Comparison of ENCODE assay signal across 9 cellular contexts in genomic region chr12:112208511-112208910, GRCh38.
"Had no signal": no experiment of that assay in that cellular context is flagged by ENCODE, and none has a peak within 500 bp of the region (broad histone marks: within the 10 kb centered on the region; RNA-seq: fewer than 3 reads in every experiment).

No MANE protein-coding gene starts in this region.

- H3K4me3 Mint-ChIP-seq: HFFc6 had no signal

- ATAC-seq: HepG2 had no signal

- DNase-seq: GM23248, GOT3, H7, HCEC 1CT, HFFc6, IMR-90, KBM-7 had no signal

- FAIRE-seq: HepG2 had no signal

- H2AFZ ChIP-seq: GM23248 had no signal

- H3K27ac ChIP-seq: GM23248, HL-60 had no signal

- H3K9me3 Mint-ChIP-seq: HFFc6 had no signal

- H3K4me3 ChIP-seq: GM23248 had no signal

- H3K27ac Mint-ChIP-seq: HFFc6 had no signal

- H3K9ac ChIP-seq: GM23248 had no signal
